ENCODE assay signal across 2 cellular contexts in genomic region chr11:128279861-128280260, GRCh38.
TF ChIP-seq lines count a peak whose summit lies in the region.

No MANE protein-coding gene starts in this region.

TF ChIP-seq in SK-N-SH treated with all-trans-retinoic acid at 6 μM for 48 hours, 23 proteins besides CTCF, POLR2A, EP300 and RAD21 (continued from another document):
- TF ChIP-seq POU6F1 (CRISPR knock-in tag; IDR thresholded peaks at IDR 0.05; ENCODE audit: borderline replicate concordance, low read depth) (no peak), CREB5 (CRISPR knock-in tag; IDR thresholded peaks at IDR 0.05; ENCODE audit: low read depth) (no peak), CSRNP3 (CRISPR knock-in tag; IDR thresholded peaks at IDR 0.05) (no peak), TOX (CRISPR knock-in tag; IDR thresholded peaks at IDR 0.05; ENCODE audit: borderline replicate concordance) (no peak), SNAI2 (CRISPR knock-in tag; IDR thresholded peaks at IDR 0.05) (no peak), ARNTL (CRISPR knock-in tag; IDR thresholded peaks at IDR 0.05; ENCODE audit: borderline replicate concordance, low read depth) (no peak), RARB (CRISPR knock-in tag; IDR thresholded peaks at IDR 0.05) (no peak), ISL1 (CRISPR knock-in tag; IDR thresholded peaks at IDR 0.05) (no peak), CSDC2 (CRISPR knock-in tag; IDR thresholded peaks at IDR 0.05) (no peak), ZNF8 (CRISPR knock-in tag; IDR thresholded peaks at IDR 0.05) (no peak), TCF4 (CRISPR knock-in tag; IDR thresholded peaks at IDR 0.05; ENCODE audit: borderline replicate concordance) (no peak)

TF ChIP-seq in SK-N-SH, 30 proteins besides CTCF, POLR2A, EP300 and RAD21 (continued from another document):
- TF ChIP-seq REST (IDR thresholded peaks at IDR 0.05; ENCODE audit: low read depth, low read length) = no peak
- no peak for TF ChIP-seq MAX (IDR thresholded peaks at IDR 0.05; ENCODE audit: low read depth)
- no peak for TF ChIP-seq FOXJ3 (CRISPR knock-in tag; IDR thresholded peaks at IDR 0.05)
- TF ChIP-seq PBX3 (IDR thresholded peaks at IDR 0.05) = no peak
- no peak for TF ChIP-seq IRF3 (IDR thresholded peaks at IDR 0.05; ENCODE audit: low read depth, low read length)
- no peak for TF ChIP-seq USF1 (IDR thresholded peaks at IDR 0.05; ENCODE audit: borderline replicate concordance, low read depth)
